Comparison of ENCODE assay signal across 8 cellular contexts in the genomic region with DNA sequence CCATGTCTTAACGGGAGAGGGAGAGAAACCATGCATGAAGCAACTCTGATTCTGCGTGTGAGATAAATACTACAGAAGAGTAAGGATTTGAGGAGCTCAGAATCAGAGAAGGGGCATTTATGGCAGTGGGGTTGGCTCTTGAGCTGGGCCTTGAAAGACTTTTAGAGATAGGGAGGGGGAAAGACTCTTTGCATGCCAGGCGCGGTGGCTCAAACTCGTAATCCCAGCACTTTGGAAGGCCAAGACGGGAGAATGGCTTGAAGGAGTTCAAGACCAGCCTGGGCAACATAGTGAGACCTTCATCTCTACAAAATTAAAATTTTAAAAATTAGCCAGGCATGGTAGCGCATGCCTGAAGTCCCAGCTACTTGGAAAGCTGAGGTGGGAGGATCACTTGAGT. TPM values are rescaled to one million over a fixed set of nuclear protein-coding genes. Genes with fewer than 3 reads are reported as not detected.
DNase-seq lines count a peak whose midpoint lies in the region; ATAC-seq and TF ChIP-seq lines count a peak whose summit lies in the region.

No MANE protein-coding gene starts in this region.

- H2AK9ac ChIP-seq in IMR-90 (replicated peaks; ENCODE audit: low read depth, low read length, poor library complexity): peak overlapping the region; percentile 93

- H3K9ac ChIP-seq in IMR-90 (ENCODE audit: low read depth, low read length): no peak overlapping the region
- peak overlapping the region; percentile 75 for H3K9ac ChIP-seq in neural cell (ENCODE audit: low read length)

- H3K4me1 ChIP-seq in IMR-90 (ENCODE audit: control insufficient read depth, insufficient read depth, low read length): peaks cover 6% of the 10 kb centered on the region

- H3K18ac ChIP-seq in IMR-90 (ENCODE audit: low read depth, low read length): no peak overlapping the region

- no peak overlapping the region for H2BK120ac ChIP-seq in IMR-90 (ENCODE audit: low read depth, low read length)

- no peaks in the 10 kb centered on the region for H3K79me2 ChIP-seq in neural cell (replicated peaks; ENCODE audit: insufficient read depth, low read length)

- H4K5ac ChIP-seq in IMR-90 (ENCODE audit: low read depth, low read length): peak overlapping the region; percentile 62

- no peak for DNase-seq in AG04449 (ENCODE audit: low read depth, low spot score)
- DNase-seq in IMR-90: no peak
- peak in 1 of 10 donors; percentile 11 for DNase-seq in dorsolateral prefrontal cortex
- no peak for DNase-seq in activated CD4-positive, CD25-positive, alpha-beta regulatory T cell (lab: John Stamatoyannopoulos, UW)
- DNase-seq in RWPE1 (ENCODE audit: low spot score): no peak
- no peak for DNase-seq in foreskin melanocyte

- H2AFZ ChIP-seq in IMR-90 (replicated peaks; ENCODE audit: low read length, poor library complexity) (peak overlapping the region; percentile 98), neural cell (ENCODE audit: low read depth, low read length) (peak overlapping the region; percentile 80)

- H3K4me3 ChIP-seq in AG04449 (ENCODE audit: low read depth, low read length): peak overlapping the region; percentile 90
- peak overlapping the region; percentile 49; the same call in 1 of the 2 replicates for H3K4me3 ChIP-seq in IMR-90 (ENCODE audit: insufficient read depth, low read depth, low read length)
- peak overlapping the region in 58 of 59 donors; percentile 63 to 97 (median 82) for H3K4me3 ChIP-seq in dorsolateral prefrontal cortex
- H3K4me3 ChIP-seq in neural cell (ENCODE audit: low read length): peak overlapping the region; percentile 71

- in situ Hi-C loops in IMR-90 (cut with MboI; ENCODE audit: low sequenced_read_pairs): no loop called here

- peak overlapping the region; percentile 77; the same call in 1 of the 2 replicates for H3K23ac ChIP-seq in IMR-90 (ENCODE audit: low read depth, low read length)

- H3K9me2 ChIP-seq in neural cell (ENCODE audit: insufficient read depth, low read length): no peaks in the 10 kb centered on the region

- TF ChIP-seq CTCF in AG04449 (IDR thresholded peaks at IDR 0.05; ENCODE audit: insufficient read depth, low read length, missing control alignments) (no peak), IMR-90 (conservative IDR thresholded peaks at IDR 0.05; ENCODE audit: low read depth, low read length) (no peak), dorsolateral prefrontal cortex (IDR thresholded peaks at IDR 0.05 in 54 of 56, conservative IDR thresholded peaks at IDR 0.05 in 2 of 56; ENCODE audit: low read depth in 1 of 56, partially characterized antibody in 56 of 56) (no peak), neural cell (IDR thresholded peaks at IDR 0.05; ENCODE audit: poor library complexity, severe bottlenecking) (no peak), RWPE1 (conservative IDR thresholded peaks at IDR 0.05; ENCODE audit: low read depth) (no peak)

- no peak overlapping the region for H2BK20ac ChIP-seq in IMR-90 (ENCODE audit: low read depth, low read length)

- peak overlapping the region; percentile 30; the same call in 1 of the 2 replicates for H4K91ac ChIP-seq in IMR-90 (ENCODE audit: insufficient read depth, low read depth, low read length)

- H3F3A ChIP-seq in neural cell (ENCODE audit: insufficient read depth, low read length, poor library complexity, severe bottlenecking): no peaks in the 10 kb centered on the region

- H3K36me3 ChIP-seq in IMR-90 (ENCODE audit: control insufficient read depth, insufficient read depth, low read length) (no peaks in the 10 kb centered on the region), neural cell (ENCODE audit: insufficient read depth, low read length) (no peaks in the 10 kb centered on the region)

- WGBS in IMR-90 (ENCODE audit: extremely low coverage in 2 of 2, insufficient read length in 1 of 2), 2 experiments: no CpG with 5 or more reads among the region's 7 CpGs

- no peak overlapping the region for H3K56ac ChIP-seq in IMR-90 (ENCODE audit: extremely low read depth, insufficient read depth, low read length)

- H2AK5ac ChIP-seq in IMR-90 (ENCODE audit: low read depth, low read length): 0 out of 2 replicates have a peak overlapping the region, but pooled peaks have one; percentile 84

- dilution Hi-C loops in IMR-90 (cut with HindIII; ENCODE audit: low sequenced_read_pairs, unreplicated experiment): no loop called here

- POLR2A ChIA-PET in AG04449 (lab: Yijun Ruan, JAX): no interaction called here
- POLR2A ChIA-PET in IMR-90 (lab: Charles Lee; ENCODE audit: unreplicated experiment): no interaction called here
- POLR2A ChIA-PET in RWPE1 (lab: Yijun Ruan, JAX; ENCODE audit: low non-redundant PET): interaction anchor here (0.6 kb wide), 1 partner anchor 13 kb away, joined by 3 read pairs; no protein-coding TSS in a partner anchor

- H3K4ac ChIP-seq in IMR-90 (ENCODE audit: low read depth, low read length): peak overlapping the region; percentile 92; the same call in 1 of the 2 replicates

- peak overlapping the region; percentile 79; the same call in 1 of the 2 replicates for H3K14ac ChIP-seq in IMR-90 (replicated peaks; ENCODE audit: low read depth, low read length)

- ATAC-seq in IMR-90 (ENCODE audit: low read depth) (no peak), GM18511 (IDR thresholded peaks at IDR 0.05; ENCODE audit: unreplicated experiment) (no peak)

- TF ChIP-seq EP300 in neural cell (conservative IDR thresholded peaks at IDR 0.05; ENCODE audit: poor library complexity, severe bottlenecking): no peak

- H3K4me2 ChIP-seq in IMR-90 (ENCODE audit: low read depth, low read length) (peak overlapping the region; percentile 86), neural cell (ENCODE audit: low read length) (peak overlapping the region; percentile 92)

- peak overlapping the region; percentile 97 to 98 for H4K8ac ChIP-seq in IMR-90 (ENCODE audit: low read depth in 2 of 2, low read length in 2 of 2)

- H4K20me1 ChIP-seq in IMR-90 (ENCODE audit: insufficient read depth, low read length): no peaks in the 10 kb centered on the region
- no peaks in the 10 kb centered on the region for H4K20me1 ChIP-seq in neural cell (ENCODE audit: insufficient read depth)

- CTCF ChIA-PET in AG04449 (lab: Yijun Ruan, JAX) (interaction anchor here (1.1 to 6.5 kb wide), 6 partner anchors 9 to 40 kb away, joined by 3 to 44 read pairs (median 5); no protein-coding TSS in a partner anchor), IMR-90 (lab: Yijun Ruan, JAX) (no interaction called here), RWPE1 (lab: Yijun Ruan, JAX) (interaction anchor here (0.5 kb wide), 1 partner anchor 56 kb away, joined by 3 read pairs; no protein-coding TSS in a partner anchor)

- H3K79me1 ChIP-seq in IMR-90 (ENCODE audit: low read depth in 1 of 2, low read length in 2 of 2): peaks cover 5 to 10% of the 10 kb centered on the region in 2 experiments; a peak in 3 of 4 replicates

- no peak for TF ChIP-seq POLR2A in IMR-90 (IDR thresholded peaks at IDR 0.05; ENCODE audit: low read depth, low read length)

- H3K9me3 ChIP-seq in IMR-90 (ENCODE audit: control insufficient read depth, insufficient read depth, low read length): no peaks in the 10 kb centered on the region
- H3K9me3 ChIP-seq in neural cell (ENCODE audit: low read length): no peaks in the 10 kb centered on the region

- intact Hi-C loops in IMR-90 (cut with micrococcal nuclease) (no loop called here), dorsolateral prefrontal cortex (cut with DNase I) (no loop called here)

- no peak overlapping the region for H3K27ac ChIP-seq in IMR-90 (ENCODE audit: insufficient read depth, low read length)
- H3K27ac ChIP-seq in dorsolateral prefrontal cortex: peak overlapping the region in 37 of 59 donors; percentile 81 to 98 (median 96)
- H3K27ac ChIP-seq in neural cell (ENCODE audit: low read length): peak overlapping the region; percentile 79
- no peak overlapping the region for H3K27ac ChIP-seq in RWPE1

- no peaks in the 10 kb centered on the region for H3K27me3 ChIP-seq in IMR-90 (ENCODE audit: control insufficient read depth, insufficient read depth, low read length)
- no peaks in the 10 kb centered on the region for H3K27me3 ChIP-seq in dorsolateral prefrontal cortex
- no peaks in the 10 kb centered on the region for H3K27me3 ChIP-seq in neural cell (ENCODE audit: insufficient read depth, low read depth, low read length)

- BruUV-seq in IMR-90 (replicated peaks; lab: Mats Ljungman, UMichigan): no TSS peak

- no peak overlapping the region for H2BK5ac ChIP-seq in IMR-90 (ENCODE audit: low read depth, low read length, poor library complexity, severe bottlenecking)

- peaks cover 6% of the 10 kb centered on the region for H3K9me1 ChIP-seq in IMR-90 (ENCODE audit: insufficient read depth, low read length)

- H2BK15ac ChIP-seq in IMR-90 (ENCODE audit: low read depth, low read length): no peak overlapping the region

- no peak for TF ChIP-seq RAD21 in IMR-90 (IDR thresholded peaks at IDR 0.05; ENCODE audit: low read length)
- no peak for TF ChIP-seq RAD21 in neural cell (conservative IDR thresholded peaks at IDR 0.05)

TF ChIP-seq in IMR-90, 13 proteins besides CTCF, POLR2A, EP300 and RAD21 (continues in another document):
- no peak for TF ChIP-seq MAFK (IDR thresholded peaks at IDR 0.05; ENCODE audit: low read depth, low read length)

TF ChIP-seq in neural cell, 6 proteins besides CTCF, POLR2A, EP300 and RAD21 (continues in another document):
- no peak for TF ChIP-seq POLR2AphosphoS5 (IDR thresholded peaks at IDR 0.05)

RNA-seq across cellular contexts. Expression of a gene that starts 0.7 kb away (rescaled TPM):
- total RNA-seq in IMR-90 (2012; rRNA removed): 0.28 and 0.36 TPM in 2 replicates
- 0.72 and 1.1 TPM in 2 replicates for polyA plus RNA-seq in IMR-90 (2012; rRNA removed)
- polyA plus RNA-seq in IMR-90 (2012; cell fraction: cytosol; rRNA removed): 0.33 TPM in 1 of 2 replicates, not detected in the other
- 15.3 and 21.0 TPM in 2 replicates for polyA plus RNA-seq in IMR-90 (2012; cell fraction: nucleus; rRNA removed; ENCODE audit: low replicate concordance)
- total RNA-seq in dorsolateral prefrontal cortex: 10 to 100 TPM in 97 of 120 experiments, 1 to 10 TPM in 23; 5.2 to 28.0 (median 13.0) TPM
- 88.3 and 105 TPM in 2 replicates for polyA plus RNA-seq in neural cell
- 17.2 and 24.8 TPM in 2 replicates for polyA minus RNA-seq in neural cell

RNA-seq across cellular contexts. Expression of a gene that starts 0.9 kb away (rescaled TPM):
- total RNA-seq in IMR-90 (2012; rRNA removed): 2.2 and 2.7 TPM in 2 replicates
- 6.3 and 8.1 TPM in 2 replicates for polyA plus RNA-seq in IMR-90 (2012; rRNA removed)
- polyA plus RNA-seq in IMR-90 (2012; cell fraction: cytosol; rRNA removed): 6.7 and 9.4 TPM in 2 replicates
- polyA plus RNA-seq in IMR-90 (2012; cell fraction: nucleus; rRNA removed; ENCODE audit: low replicate concordance): 3.1 and 5.5 TPM in 2 replicates
- total RNA-seq in dorsolateral prefrontal cortex: 10 to 100 TPM in 78 of 120 experiments, 1 to 10 TPM in 42; 6.1 to 18.4 (median 11.0) TPM
- 13.4 and 21.4 TPM in 2 replicates for polyA plus RNA-seq in neural cell
- 11.6 and 13.9 TPM in 2 replicates for polyA minus RNA-seq in neural cell

RNA-seq across cellular contexts. Expression of a gene that starts 55.8 kb away (rescaled TPM):
- total RNA-seq in IMR-90 (2012; rRNA removed) (not detected in 2 replicates), dorsolateral prefrontal cortex (not detected)
- polyA plus RNA-seq in IMR-90 (2012; rRNA removed) (not detected in 2 replicates), neural cell (not detected in 2 replicates)
- not detected in 2 replicates for polyA plus RNA-seq in IMR-90 (2012; cell fraction: cytosol; rRNA removed)
- not detected in 2 replicates for polyA plus RNA-seq in IMR-90 (2012; cell fraction: nucleus; rRNA removed; ENCODE audit: low replicate concordance)
- polyA minus RNA-seq in neural cell: not detected in 2 replicates

Comparison
In these comparisons a context has a peak if more than half of its experiments do, and no peak if none do; other contexts are left out.
1. H3K27ac ChIP-seq: peak in dorsolateral prefrontal cortex (37 of 59) and neural cell (single experiment); none in IMR-90 (single experiment) and RWPE1 (single experiment).
2. Peak in every context shown above with its lines, with median percentiles within 50 percentile points of each other: H3K4me3 ChIP-seq.